In the genomic region with DNA sequence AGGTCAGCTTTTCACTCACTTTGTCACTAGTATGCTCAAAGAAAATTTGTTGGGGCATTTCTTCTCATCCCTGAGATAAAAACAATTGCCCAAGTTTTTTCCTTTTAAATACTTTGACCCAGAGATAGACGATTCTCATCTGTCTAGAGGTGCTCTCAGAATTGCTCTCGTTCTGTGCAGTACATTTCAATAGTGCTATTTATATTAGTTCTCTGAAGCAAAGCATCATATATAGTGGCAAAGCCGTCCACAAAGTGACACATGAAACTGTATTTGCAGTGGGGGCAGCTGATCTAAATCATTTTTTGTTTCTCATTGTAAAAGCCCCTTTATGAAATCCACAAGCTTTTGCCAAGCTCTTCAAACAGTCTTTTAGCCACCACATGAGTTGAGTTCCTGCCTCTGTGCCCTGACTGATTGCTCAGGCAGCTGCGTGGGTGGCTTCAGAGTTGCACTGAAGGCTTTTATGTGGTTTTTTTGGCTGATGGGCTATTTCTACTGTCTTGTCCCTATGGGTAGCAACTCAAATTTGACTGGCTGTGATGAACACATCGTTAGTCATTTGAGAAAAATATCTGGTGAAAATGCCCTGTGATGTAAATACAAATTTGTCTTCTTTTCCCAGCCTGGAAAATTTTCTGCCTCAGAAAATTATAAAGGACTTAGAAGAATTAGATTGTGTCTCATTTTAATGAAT, we compare ENCODE assay signal across 8 cellular contexts.
DNase-seq lines count a peak whose midpoint lies in the region; ATAC-seq, FAIRE-seq and TF ChIP-seq lines count a peak whose summit lies in the region.

No MANE protein-coding gene starts in this region.

- TF ChIP-seq CTCF in dorsolateral prefrontal cortex (IDR thresholded peaks at IDR 0.05 in 54 of 56, conservative IDR thresholded peaks at IDR 0.05 in 2 of 56; ENCODE audit: low read depth in 1 of 56, partially characterized antibody in 56 of 56) (no peak), glutamatergic neuron (IDR thresholded peaks at IDR 0.05; ENCODE audit: partially characterized antibody, unreplicated experiment) (no peak)

- 43 to 66% (median 50%) methylated on average over 5 of the region's 5 CpGs for WGBS in small intestine, 3 donors

- H3K9me3 ChIP-seq in small intestine (ENCODE audit: control insufficient read depth, low read depth): no peaks in the 10 kb centered on the region

- no peaks in the 10 kb centered on the region for H3K4me1 ChIP-seq in small intestine (ENCODE audit: control insufficient read depth in 2 of 2, insufficient read depth in 1 of 2, low read depth in 1 of 2, low read length in 1 of 2)

- H3K36me3 ChIP-seq in small intestine (ENCODE audit: control insufficient read depth in 2 of 2, insufficient read depth in 2 of 2, low read length in 2 of 2): no peaks in the 10 kb centered on the region

- peak; percentile 93 for ATAC-seq in GM18867 (IDR thresholded peaks at IDR 0.05; ENCODE audit: unreplicated experiment)
- ATAC-seq in HG03025 (IDR thresholded peaks at IDR 0.05; ENCODE audit: low FRiP score, unreplicated experiment): peak; percentile 97

- H3K27ac Mint-ChIP-seq in glutamatergic neuron (ENCODE audit: unreplicated experiment): no peak overlapping the region

- H3K4me3 ChIP-seq in dorsolateral prefrontal cortex: no peak overlapping the region
- H3K4me3 ChIP-seq in small intestine (ENCODE audit: low read depth in 1 of 2, low read length in 2 of 2): no peak overlapping the region

- no peak overlapping the region for H3K4me3 Mint-ChIP-seq in glutamatergic neuron (ENCODE audit: unreplicated experiment)

- peaks cover 2% of the 10 kb centered on the region for H3K27me3 Mint-ChIP-seq in glutamatergic neuron (ENCODE audit: unreplicated experiment)

- DNase-seq in T-helper 2 cell (peak in 3 of 5 experiments; percentile 2 to 63 (median 59)), dorsolateral prefrontal cortex (peak in 7 of 10 donors; percentile 30 to 72 (median 51)), NCI-H2227 (lab: John Stamatoyannopoulos, UW; ENCODE audit: unreplicated experiment) (no peak), small intestine (no peak), glutamatergic neuron (no peak)
- peak; percentile 46 to 65 for DNase-seq in stimulated activated CD8-positive, alpha-beta memory T cell treated with anti-CD3 and anti-CD28 coated beads, Interleukin-15, amount 100 ng/mL, for 4 hours (ENCODE audit: low read depth in 2 of 2)

- intact Hi-C loops in dorsolateral prefrontal cortex (cut with DNase I): no loop called here

- H3K27ac ChIP-seq in dorsolateral prefrontal cortex (peak overlapping the region in 1 of 59 donors; percentile 32), small intestine (ENCODE audit: low read depth in 1 of 2, low read length in 1 of 2) (no peak overlapping the region)

- H3K9me3 Mint-ChIP-seq in glutamatergic neuron (ENCODE audit: unreplicated experiment): peaks cover 3% of the 10 kb centered on the region

- no peaks in the 10 kb centered on the region for H3K36me3 Mint-ChIP-seq in glutamatergic neuron (ENCODE audit: unreplicated experiment)

- no peaks in the 10 kb centered on the region for H3K27me3 ChIP-seq in dorsolateral prefrontal cortex
- H3K27me3 ChIP-seq in small intestine (ENCODE audit: control insufficient read depth in 2 of 2, insufficient read depth in 2 of 2, low read length in 2 of 2): no peaks in the 10 kb centered on the region

- no peak for FAIRE-seq in small intestine (lab: Jason Lieb, UNC)

- H3K4me1 Mint-ChIP-seq in glutamatergic neuron (ENCODE audit: low read depth, unreplicated experiment): no peaks in the 10 kb centered on the region

Comparison
In these comparisons a context has a peak if more than half of its experiments do, and no peak if none do; other contexts are left out.
1. DNase-seq: peak in T-helper 2 cell (3 of 5), dorsolateral prefrontal cortex (7 of 10) and stimulated activated CD8-positive, alpha-beta memory T cell treated with anti-CD3 and anti-CD28 coated beads, Interleukin-15, amount 100 ng/mL, for 4 hours (2 of 2); none in NCI-H2227 (single experiment), small intestine (single experiment) and glutamatergic neuron (single experiment).